In the genomic region with DNA sequence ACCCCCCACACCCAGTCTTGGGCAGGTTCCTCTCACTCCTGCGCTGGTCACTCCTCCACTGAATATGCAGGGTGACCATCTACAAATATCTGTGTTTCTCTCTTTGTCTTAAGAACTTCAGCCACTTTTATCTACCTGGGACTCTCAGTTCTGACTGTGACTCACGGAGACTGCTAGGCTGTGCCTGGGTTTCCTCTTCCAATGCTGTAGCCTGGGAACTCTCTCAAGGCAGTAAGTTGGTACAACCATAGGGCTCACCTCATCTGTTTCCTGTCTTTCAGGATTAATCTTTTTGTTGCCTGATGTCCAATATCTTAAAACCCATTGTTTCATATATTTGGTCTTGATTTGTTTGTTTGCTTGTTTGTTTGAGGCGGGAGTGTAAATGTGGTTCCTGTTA, we compare ENCODE assay signal across 2 cellular contexts.
TF ChIP-seq lines count a peak whose summit lies in the region.

No MANE protein-coding gene starts in this region.

TF ChIP-seq in GM23338, 12 proteins besides CTCF, POLR2A, EP300 and RAD21:
- TF ChIP-seq POLR2AphosphoS5 (IDR thresholded peaks at IDR 0.05; ENCODE audit: low read depth) (no peak), JUNB (IDR thresholded peaks at IDR 0.05; ENCODE audit: unreplicated experiment) (no peak), ZNF331 (CRISPR knock-in tag; IDR thresholded peaks at IDR 0.05; ENCODE audit: low read depth) (no peak), NANOG (IDR thresholded peaks at IDR 0.05; ENCODE audit: borderline replicate concordance) (no peak)

TF ChIP-seq in endothelial cell of umbilical vein, 7 proteins besides CTCF, POLR2A, EP300 and RAD21:
- TF ChIP-seq, protein P1, sequence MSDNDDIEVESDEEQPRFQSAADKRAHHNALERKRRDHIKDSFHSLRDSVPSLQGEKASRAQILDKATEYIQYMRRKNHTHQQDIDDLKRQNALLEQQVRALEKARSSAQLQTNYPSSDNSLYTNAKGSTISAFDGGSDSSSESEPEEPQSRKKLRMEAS (IDR thresholded peaks at IDR 0.05; ENCODE audit: insufficient read depth, insufficient read length): no peak
- TF ChIP-seq JUN (IDR thresholded peaks at IDR 0.05; ENCODE audit: borderline replicate concordance, insufficient read depth, insufficient read length, low read depth): no peak
- TF ChIP-seq EZH2 (IDR thresholded peaks at IDR 0.05; ENCODE audit: borderline replicate concordance, low read depth, low read length, severe bottlenecking): no peak
- TF ChIP-seq MYC (IDR thresholded peaks at IDR 0.05; ENCODE audit: low read depth, low read length): no peak
- TF ChIP-seq GATA2 (IDR thresholded peaks at IDR 0.05; ENCODE audit: insufficient read depth, insufficient read length, low read depth, low read length): no peak
- TF ChIP-seq FOS (IDR thresholded peaks at IDR 0.05; ENCODE audit: borderline replicate concordance, insufficient read depth, low read length): no peak
- TF ChIP-seq POLR2AphosphoS5 (IDR thresholded peaks at IDR 0.05; ENCODE audit: insufficient read depth, low read depth, low read length): no peak
